Comparison of ENCODE assay signal across 1 cellular context in the genomic region with DNA sequence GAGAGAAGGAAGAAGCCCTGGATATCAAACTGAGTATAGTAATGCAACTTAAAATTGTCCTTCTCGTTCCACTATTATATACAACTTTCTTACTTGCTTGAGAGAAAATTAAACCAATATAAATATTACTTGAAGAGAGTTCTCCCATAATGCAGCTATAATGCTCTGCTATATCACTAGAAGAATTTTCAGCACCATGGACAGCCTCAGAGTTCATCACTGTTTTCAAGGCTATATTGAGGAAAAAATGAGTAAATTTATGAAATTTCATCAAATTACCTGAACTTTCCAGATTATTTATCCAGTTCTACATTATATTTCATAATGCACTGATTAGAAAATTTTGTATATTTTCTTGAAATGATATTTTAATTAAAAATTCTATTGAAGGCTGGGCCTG.
TF ChIP-seq lines count a peak whose summit lies in the region.

No MANE protein-coding gene starts in this region.

TF ChIP-seq in HepG2, 621 proteins besides CTCF, POLR2A, EP300 and RAD21 (continued from another document):
- TF ChIP-seq, protein P1, sequence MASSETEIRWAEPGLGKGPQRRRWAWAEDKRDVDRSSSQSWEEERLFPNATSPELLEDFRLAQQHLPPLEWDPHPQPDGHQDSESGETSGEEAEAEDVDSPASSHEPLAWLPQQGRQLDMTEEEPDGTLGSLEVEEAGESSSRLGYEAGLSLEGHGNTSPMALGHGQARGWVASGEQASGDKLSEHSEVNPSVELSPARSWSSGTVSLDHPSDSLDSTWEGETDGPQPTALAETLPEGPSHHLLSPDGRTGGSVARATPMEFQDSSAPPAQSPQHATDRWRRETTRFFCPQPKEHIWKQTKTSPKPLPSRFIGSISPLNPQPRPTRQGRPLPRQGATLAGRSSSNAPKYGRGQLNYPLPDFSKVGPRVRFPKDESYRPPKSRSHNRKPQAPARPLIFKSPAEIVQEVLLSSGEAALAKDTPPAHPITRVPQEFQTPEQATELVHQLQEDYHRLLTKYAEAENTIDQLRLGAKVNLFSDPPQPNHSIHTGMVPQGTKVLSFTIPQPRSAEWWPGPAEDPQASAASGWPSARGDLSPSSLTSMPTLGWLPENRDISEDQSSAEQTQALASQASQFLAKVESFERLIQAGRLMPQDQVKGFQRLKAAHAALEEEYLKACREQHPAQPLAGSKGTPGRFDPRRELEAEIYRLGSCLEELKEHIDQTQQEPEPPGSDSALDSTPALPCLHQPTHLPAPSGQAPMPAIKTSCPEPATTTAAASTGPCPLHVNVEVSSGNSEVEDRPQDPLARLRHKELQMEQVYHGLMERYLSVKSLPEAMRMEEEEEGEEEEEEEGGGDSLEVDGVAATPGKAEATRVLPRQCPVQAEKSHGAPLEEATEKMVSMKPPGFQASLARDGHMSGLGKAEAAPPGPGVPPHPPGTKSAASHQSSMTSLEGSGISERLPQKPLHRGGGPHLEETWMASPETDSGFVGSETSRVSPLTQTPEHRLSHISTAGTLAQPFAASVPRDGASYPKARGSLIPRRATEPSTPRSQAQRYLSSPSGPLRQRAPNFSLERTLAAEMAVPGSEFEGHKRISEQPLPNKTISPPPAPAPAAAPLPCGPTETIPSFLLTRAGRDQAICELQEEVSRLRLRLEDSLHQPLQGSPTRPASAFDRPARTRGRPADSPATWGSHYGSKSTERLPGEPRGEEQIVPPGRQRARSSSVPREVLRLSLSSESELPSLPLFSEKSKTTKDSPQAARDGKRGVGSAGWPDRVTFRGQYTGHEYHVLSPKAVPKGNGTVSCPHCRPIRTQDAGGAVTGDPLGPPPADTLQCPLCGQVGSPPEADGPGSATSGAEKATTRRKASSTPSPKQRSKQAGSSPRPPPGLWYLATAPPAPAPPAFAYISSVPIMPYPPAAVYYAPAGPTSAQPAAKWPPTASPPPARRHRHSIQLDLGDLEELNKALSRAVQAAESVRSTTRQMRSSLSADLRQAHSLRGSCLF (CRISPR knock-in tag; IDR thresholded peaks at IDR 0.05; ENCODE audit: borderline replicate concordance): no peak
- TF ChIP-seq EHMT2 (IDR thresholded peaks at IDR 0.05; ENCODE audit: borderline replicate concordance, low read depth, low read length) (peak; percentile 86), MTF2 (CRISPR knock-in tag; IDR thresholded peaks at IDR 0.05; ENCODE audit: borderline replicate concordance) (no peak), MIER2 (CRISPR knock-in tag; IDR thresholded peaks at IDR 0.05) (peak; percentile 88)
- TF ChIP-seq, protein P2, sequence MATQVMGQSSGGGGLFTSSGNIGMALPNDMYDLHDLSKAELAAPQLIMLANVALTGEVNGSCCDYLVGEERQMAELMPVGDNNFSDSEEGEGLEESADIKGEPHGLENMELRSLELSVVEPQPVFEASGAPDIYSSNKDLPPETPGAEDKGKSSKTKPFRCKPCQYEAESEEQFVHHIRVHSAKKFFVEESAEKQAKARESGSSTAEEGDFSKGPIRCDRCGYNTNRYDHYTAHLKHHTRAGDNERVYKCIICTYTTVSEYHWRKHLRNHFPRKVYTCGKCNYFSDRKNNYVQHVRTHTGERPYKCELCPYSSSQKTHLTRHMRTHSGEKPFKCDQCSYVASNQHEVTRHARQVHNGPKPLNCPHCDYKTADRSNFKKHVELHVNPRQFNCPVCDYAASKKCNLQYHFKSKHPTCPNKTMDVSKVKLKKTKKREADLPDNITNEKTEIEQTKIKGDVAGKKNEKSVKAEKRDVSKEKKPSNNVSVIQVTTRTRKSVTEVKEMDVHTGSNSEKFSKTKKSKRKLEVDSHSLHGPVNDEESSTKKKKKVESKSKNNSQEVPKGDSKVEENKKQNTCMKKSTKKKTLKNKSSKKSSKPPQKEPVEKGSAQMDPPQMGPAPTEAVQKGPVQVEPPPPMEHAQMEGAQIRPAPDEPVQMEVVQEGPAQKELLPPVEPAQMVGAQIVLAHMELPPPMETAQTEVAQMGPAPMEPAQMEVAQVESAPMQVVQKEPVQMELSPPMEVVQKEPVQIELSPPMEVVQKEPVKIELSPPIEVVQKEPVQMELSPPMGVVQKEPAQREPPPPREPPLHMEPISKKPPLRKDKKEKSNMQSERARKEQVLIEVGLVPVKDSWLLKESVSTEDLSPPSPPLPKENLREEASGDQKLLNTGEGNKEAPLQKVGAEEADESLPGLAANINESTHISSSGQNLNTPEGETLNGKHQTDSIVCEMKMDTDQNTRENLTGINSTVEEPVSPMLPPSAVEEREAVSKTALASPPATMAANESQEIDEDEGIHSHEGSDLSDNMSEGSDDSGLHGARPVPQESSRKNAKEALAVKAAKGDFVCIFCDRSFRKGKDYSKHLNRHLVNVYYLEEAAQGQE (IDR thresholded peaks at IDR 0.05; ENCODE audit: borderline replicate concordance in 1 of 2, low read depth in 1 of 2, low read length in 2 of 2): peak; percentile 17 to 91; a peak in 3 of 4 replicates
